Comparison of ENCODE assay signal across 36 cellular contexts in the genomic region with DNA sequence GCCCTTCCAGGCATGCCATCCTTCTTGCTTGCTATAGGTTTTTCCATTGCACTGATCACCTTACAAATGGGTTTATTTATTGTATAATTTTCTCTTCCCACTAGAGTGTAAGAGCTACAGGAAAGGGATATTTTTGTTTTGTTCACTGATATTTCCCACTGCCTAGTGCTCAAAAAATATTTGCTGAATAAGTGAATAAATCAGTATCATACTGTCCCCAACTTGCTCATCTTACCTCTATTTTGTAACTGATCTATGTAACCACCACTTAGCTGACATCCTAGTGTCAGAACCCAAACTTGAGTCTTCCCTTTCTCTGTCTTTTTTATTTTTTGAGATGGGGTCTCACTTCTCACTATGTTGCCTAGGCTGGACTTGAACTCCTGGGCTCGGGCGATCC.
"Had no signal": no experiment of that assay in that cellular context is flagged by ENCODE, and none has a peak within 500 bp of the region (broad histone marks: within the 10 kb centered on the region; RNA-seq: fewer than 3 reads in every experiment).

No MANE protein-coding gene starts in this region.

- H3K36me3 ChIP-seq: adrenal gland, brain microvascular endothelial cell, breast epithelium had no signal

- H3K4me3 ChIP-seq: adrenal gland, body of pancreas, breast epithelium had no signal

- H3K27ac ChIP-seq: adrenal gland, body of pancreas, brain microvascular endothelial cell, breast epithelium, VCaP had no signal

- H3K4me1 ChIP-seq: adrenal gland, body of pancreas, breast epithelium had no signal

- H3K4me3 Mint-ChIP-seq: activated B cell treated with CpG ODN at 0.5 μM for 24 hours; activated CD4-positive, alpha-beta memory T cell treated with anti-CD3 and anti-CD28 coated beads for 36 hours; activated CD4-positive, alpha-beta T cell treated with anti-CD3 and anti-CD28 coated beads, Interleukin-2, amount 10 ng/mL, durations not matched to agents 24 days and 14 days; activated CD8-positive, alpha-beta T cell treated with anti-CD3 and anti-CD28 coated beads for 36 hours; activated naive CD4-positive, alpha-beta T cell treated with anti-CD3 and anti-CD28 coated beads for 36 hours; activated naive CD8-positive, alpha-beta T cell treated with anti-CD3 and anti-CD28 coated beads for 36 hours; activated T-cell treated with anti-CD3 and anti-CD28 coated beads, Interleukin-2, amount 50 U/mL, for 4 hours; activated T-cell treated with anti-CD3 and anti-CD28 coated beads, Interleukin-2, amount 50 U/mL, for 72 hours; activated T-helper 1 cell treated with anti-CD3 and anti-CD28 coated beads, Interleukin-12 subunit alpha, Interleukin-12 subunit beta, Interleukin-2, Interleukin-4 antibody, amounts not matched to agents 30 ng/mL and 10 ng/mL and 1 ng/mL, durations not matched to agents 14 hours and 24 hours and 36 hours; activated T-helper 17 cell treated with anti-CD3 and anti-CD28 coated beads, Interleukin-2, amount 50 U/mL, for 72 hours; T-helper 1 cell treated with Interleukin-12 subunit alpha and Interleukin-12 subunit beta and Interleukin-4 antibody, amounts not matched to agents 30 μg/mL and 1 μg/mL, for 36 hours; T-helper 2 cell treated with Interferon-gamma antibody and Interleukin-4, amounts not matched to agents 5 μg/mL and 100 μg/mL, for 36 hours had no signal

- H3K27me3 ChIP-seq: adrenal gland, body of pancreas, brain microvascular endothelial cell had no signal

- H3K36me3 Mint-ChIP-seq: activated CD4-positive, alpha-beta memory T cell treated with anti-CD3 and anti-CD28 coated beads for 36 hours; activated naive CD4-positive, alpha-beta T cell treated with anti-CD3 and anti-CD28 coated beads, Interleukin-2, amount 50 U/mL, for 72 hours; activated naive CD8-positive, alpha-beta T cell treated with anti-CD3 and anti-CD28 coated beads for 36 hours had no signal

- H3K4me1 Mint-ChIP-seq: activated T-helper 17 cell treated with anti-CD3 and anti-CD28 coated beads, Interleukin-2, amount 50 U/mL, for 72 hours had no signal

- DNase-seq: activated B cell treated with CpG ODN at 0.5 μM for 24 hours; activated CD4-positive, alpha-beta memory T cell treated with anti-CD3 and anti-CD28 coated beads for 36 hours; activated CD4-positive, alpha-beta T cell treated with anti-CD3 and anti-CD28 coated beads for 4 hours; activated CD4-positive, alpha-beta T cell treated with anti-CD3 and anti-CD28 coated beads, Interleukin-2, amount 10 ng/mL, durations not matched to agents 24 days and 14 days; activated CD4-positive, alpha-beta T cell treated with anti-CD3 and anti-CD28 coated beads, Interleukin-2, amount 50 U/mL, for 1 hour; activated CD4-positive, alpha-beta T cell treated with anti-CD3 and anti-CD28 coated beads, Interleukin-2, amount 50 U/mL, for 4 hours; activated CD4-positive, CD25-positive, alpha-beta regulatory T cell treated with anti-CD3 and anti-CD28 coated beads, Interleukin-2, amount 50 U/mL, for 72 hours; activated CD8-positive, alpha-beta memory T cell treated with anti-CD3 and anti-CD28 coated beads, Interleukin-2, amount 50 U/mL, for 4 hours; activated CD8-positive, alpha-beta T cell treated with anti-CD3 and anti-CD28 coated beads for 36 hours; activated effector memory CD4-positive, alpha-beta T cell treated with anti-CD3 and anti-CD28 coated beads, Interleukin-2, amount 50 U/mL, for 16 hours; activated gamma-delta T cell treated with Interleukin-2 at 50 U/mL for 16 hours; activated naive CD4-positive, alpha-beta T cell; activated naive CD4-positive, alpha-beta T cell treated with anti-CD3 and anti-CD28 coated beads for 36 hours; activated naive CD4-positive, alpha-beta T cell treated with anti-CD3 and anti-CD28 coated beads, Interleukin-2, amount 50 U/mL, for 16 hours; activated naive CD8-positive, alpha-beta T cell treated with anti-CD3 and anti-CD28 coated beads for 36 hours; activated T-cell treated with anti-CD3 and anti-CD28 coated beads for 4 hours; activated T-cell treated with anti-CD3 and anti-CD28 coated beads, Interleukin-2, amount 50 U/mL, for 1 hour; activated T-cell treated with anti-CD3 and anti-CD28 coated beads, Interleukin-2, amount 50 U/mL, for 4 hours; activated T-cell treated with anti-CD3 and anti-CD28 coated beads, Interleukin-2, amount 50 U/mL, for 72 hours; adrenal gland; amniotic stem cell; body of pancreas; brain microvascular endothelial cell; central memory CD4-positive, alpha-beta T cell; T-helper 1 cell; T-helper 2 cell; T-helper 9 cell had no signal

- ATAC-seq: activated CD8-positive, alpha-beta T cell treated with anti-CD3 and anti-CD28 coated beads for 36 hours; activated naive CD4-positive, alpha-beta T cell treated with anti-CD3 and anti-CD28 coated beads, Interleukin-2, amount 50 U/mL, for 72 hours; activated T-cell treated with anti-CD3 and anti-CD28 coated beads, Interleukin-2, amount 50 U/mL, for 4 hours; activated T-cell treated with anti-CD3 and anti-CD28 coated beads, Interleukin-2, amount 50 U/mL, for 72 hours; activated T-helper 17 cell treated with anti-CD3 and anti-CD28 coated beads, Interleukin-2, amount 50 U/mL, for 72 hours; body of pancreas had no signal

- H3K9me3 ChIP-seq: adrenal gland, body of pancreas, breast epithelium had no signal

- FAIRE-seq: astrocyte, TTC549 had no signal

- H3K9me3 Mint-ChIP-seq: activated B cell treated with CpG ODN at 0.5 μM for 24 hours; activated CD4-positive, alpha-beta memory T cell treated with anti-CD3 and anti-CD28 coated beads for 36 hours; activated CD4-positive, alpha-beta T cell treated with anti-CD3 and anti-CD28 coated beads, Interleukin-2, amount 10 ng/mL, durations not matched to agents 24 days and 14 days; activated CD8-positive, alpha-beta T cell treated with anti-CD3 and anti-CD28 coated beads for 36 hours; activated naive CD4-positive, alpha-beta T cell treated with anti-CD3 and anti-CD28 coated beads for 36 hours; activated naive CD4-positive, alpha-beta T cell treated with anti-CD3 and anti-CD28 coated beads, Interleukin-2, amount 50 U/mL, for 72 hours; activated naive CD8-positive, alpha-beta T cell treated with anti-CD3 and anti-CD28 coated beads for 36 hours; activated T-cell treated with anti-CD3 and anti-CD28 coated beads, Interleukin-2, amount 50 U/mL, for 4 hours; activated T-cell treated with anti-CD3 and anti-CD28 coated beads, Interleukin-2, amount 50 U/mL, for 72 hours; activated T-helper 1 cell treated with anti-CD3 and anti-CD28 coated beads, Interleukin-12 subunit alpha, Interleukin-12 subunit beta, Interleukin-2, Interleukin-4 antibody, amounts not matched to agents 30 ng/mL and 10 ng/mL and 1 ng/mL, durations not matched to agents 14 hours and 24 hours and 36 hours; activated T-helper 17 cell treated with anti-CD3 and anti-CD28 coated beads, Interleukin-2, amount 50 U/mL, for 72 hours; T-helper 1 cell treated with Interleukin-12 subunit alpha and Interleukin-12 subunit beta and Interleukin-4 antibody, amounts not matched to agents 30 μg/mL and 1 μg/mL, for 36 hours; T-helper 2 cell treated with Interferon-gamma antibody and Interleukin-4, amounts not matched to agents 5 μg/mL and 100 μg/mL, for 36 hours had no signal

- H3K27ac Mint-ChIP-seq: activated B cell treated with CpG ODN at 0.5 μM for 24 hours; activated CD4-positive, alpha-beta memory T cell treated with anti-CD3 and anti-CD28 coated beads for 36 hours; activated CD4-positive, alpha-beta T cell treated with anti-CD3 and anti-CD28 coated beads, Interleukin-2, amount 10 ng/mL, durations not matched to agents 24 days and 14 days; activated CD8-positive, alpha-beta T cell treated with anti-CD3 and anti-CD28 coated beads for 36 hours; activated naive CD4-positive, alpha-beta T cell treated with anti-CD3 and anti-CD28 coated beads for 36 hours; activated naive CD4-positive, alpha-beta T cell treated with anti-CD3 and anti-CD28 coated beads, Interleukin-2, amount 50 U/mL, for 72 hours; activated naive CD8-positive, alpha-beta T cell treated with anti-CD3 and anti-CD28 coated beads for 36 hours; activated T-cell treated with anti-CD3 and anti-CD28 coated beads, Interleukin-2, amount 50 U/mL, for 72 hours; activated T-helper 17 cell treated with anti-CD3 and anti-CD28 coated beads, Interleukin-2, amount 50 U/mL, for 72 hours; T-helper 1 cell treated with Interleukin-12 subunit alpha and Interleukin-12 subunit beta and Interleukin-4 antibody, amounts not matched to agents 30 μg/mL and 1 μg/mL, for 36 hours; T-helper 2 cell treated with Interferon-gamma antibody and Interleukin-4, amounts not matched to agents 5 μg/mL and 100 μg/mL, for 36 hours had no signal
